Comparison of ENCODE assay signal across 8 cellular contexts in the genomic region with DNA sequence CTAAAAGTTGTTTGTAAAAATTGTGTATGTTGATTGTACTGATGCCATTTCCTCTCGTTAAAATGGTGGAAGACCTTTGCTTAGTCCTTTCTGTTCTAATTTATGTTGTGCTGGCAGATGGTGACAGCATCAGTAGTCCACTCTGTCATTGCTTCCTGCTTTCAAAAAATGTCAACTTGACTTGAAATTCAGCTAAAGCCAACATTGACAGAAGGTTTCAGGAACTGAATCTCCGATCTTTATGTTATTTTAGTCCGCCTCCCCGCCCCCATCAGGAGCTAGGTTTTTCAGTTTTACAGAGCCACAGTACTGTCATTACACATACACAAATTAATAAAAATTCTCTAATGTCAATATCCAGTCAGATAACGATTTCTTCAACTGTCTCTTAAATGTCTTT. TPM values are rescaled to one million over a fixed set of nuclear protein-coding genes. Genes with fewer than 3 reads are reported as not detected.
DNase-seq lines count a peak whose midpoint lies in the region; ATAC-seq and TF ChIP-seq lines count a peak whose summit lies in the region.

No MANE protein-coding gene starts in this region.

- peaks cover 40% of the 10 kb centered on the region for H3K4me1 ChIP-seq in lower lobe of right lung

- peaks cover 29% of the 10 kb centered on the region for H3K36me3 Mint-ChIP-seq in HFFc6 (ENCODE audit: low read depth)

- intact Hi-C loops in lower lobe of right lung (cut with DNase I) (no loop called here), head of caudate nucleus (cut with DNase I) (loop anchor here (5.0 kb wide), 1 partner anchor 915 kb away; a partner anchor contains a TSS)

- DNase-seq in EH (ENCODE audit: low read depth) (peak; percentile 34), HFFc6 (no peak), lower lobe of right lung (no peak), head of caudate nucleus (no peak)

- peak overlapping the region; percentile 97 for H3K27ac ChIP-seq in lower lobe of right lung

- ATAC-seq in lower lobe of right lung: no peak
- ATAC-seq in GM18873 (IDR thresholded peaks at IDR 0.05; ENCODE audit: low FRiP score, unreplicated experiment): no peak
- ATAC-seq in GM19467 (IDR thresholded peaks at IDR 0.05; ENCODE audit: unreplicated experiment): no peak
- no peak for ATAC-seq in HG02970 (IDR thresholded peaks at IDR 0.05; ENCODE audit: low FRiP score, unreplicated experiment)

- peak overlapping the region; percentile 75 for H3K4me3 ChIP-seq in WI38 (ENCODE audit: low read depth, low read length)
- H3K4me3 ChIP-seq in lower lobe of right lung: peak overlapping the region; percentile 88

- peak overlapping the region; percentile 92 for H3K4me3 Mint-ChIP-seq in HFFc6

- H3K9me3 ChIP-seq in lower lobe of right lung: no peaks in the 10 kb centered on the region

- H3K4me1 Mint-ChIP-seq in HFFc6 (ENCODE audit: low read depth): peaks cover 65% of the 10 kb centered on the region

- peaks cover 7% of the 10 kb centered on the region; the same call in 1 of the 2 replicates for H3K9me3 Mint-ChIP-seq in HFFc6

- peaks cover 6% of the 10 kb centered on the region; the same call in 1 of the 2 replicates for H3K27me3 Mint-ChIP-seq in HFFc6 (ENCODE audit: insufficient read depth)

- no peak for TF ChIP-seq CTCF in HFFc6 (IDR thresholded peaks at IDR 0.05)
- no peak for TF ChIP-seq CTCF in WI38 (IDR thresholded peaks at IDR 0.05; ENCODE audit: low read depth, low read length)
- no peak for TF ChIP-seq CTCF in lower lobe of right lung (IDR thresholded peaks at IDR 0.05)

- no peaks in the 10 kb centered on the region for H3K27me3 ChIP-seq in lower lobe of right lung (ENCODE audit: low read depth)

- H3K27ac Mint-ChIP-seq in HFFc6: peak overlapping the region; percentile 99

- peaks cover 3% of the 10 kb centered on the region for H3K36me3 ChIP-seq in lower lobe of right lung

RNA-seq across cellular contexts. Expression of a gene that starts 1.5 kb away (rescaled TPM):
- 10 to 100 TPM; 17.3 to 23.3 (median 21.3) TPM for total RNA-seq in HFFc6 (2021; fragmentation: NEBNext Ultra II Directional; extraction: Animal tissue kit (Norgen Biotek cat#: 25700))
- total RNA-seq in lower lobe of right lung: 20.6 TPM

RNA-seq across cellular contexts. Expression of a gene that starts 1.6 kb away (rescaled TPM):
- total RNA-seq in HFFc6 (2021; fragmentation: NEBNext Ultra II Directional; extraction: Animal tissue kit (Norgen Biotek cat#: 25700)): 100 to 1,000 TPM; 123 to 152 (median 137) TPM
- total RNA-seq in lower lobe of right lung: 53.1 TPM
